16 cellular contexts compared by ENCODE assay signal in genomic region chr2:207256476-207257207, GRCh38.
DNase-seq lines count a peak whose midpoint lies in the region; ATAC-seq and TF ChIP-seq lines count a peak whose summit lies in the region.
"Had no signal": no experiment of that assay in that cellular context is flagged by ENCODE, and none has a peak within 500 bp of the region (broad histone marks: within the 10 kb centered on the region; RNA-seq: fewer than 3 reads in every experiment).

No MANE protein-coding gene starts in this region.

- ATAC-seq in HG03175 (IDR thresholded peaks at IDR 0.05; ENCODE audit: unreplicated experiment) (no peak), left lobe of liver (no peak), sciatic nerve (no peak)
- ATAC-seq: mucosa of descending colon, Right ventricle myocardium inferior had no signal

- H3F3A ChIP-seq in neural progenitor cell (ENCODE audit: low read depth), result peaks cover 10% of the 10 kb centered on the region

- peaks cover 38% of the 10 kb centered on the region for H3K4me1 ChIP-seq in neural progenitor cell

- intact Hi-C loops in dorsolateral prefrontal cortex (cut with DNase I) (loop anchor here (10.0 kb wide), 2 partner anchors 92 to 272 kb away; partner anchors contain the start of gene KLF7 (in 2 of the 2)), sciatic nerve (cut with DNase I) (no loop called here)

- no peaks in the 10 kb centered on the region for H3K9me3 Mint-ChIP-seq in neural progenitor cell
- H3K9me3 Mint-ChIP-seq in activated T-cell treated with anti-CD3 and anti-CD28 coated beads, Interleukin-2, amount 50 U/mL, for 24 hours, result no peaks in the 10 kb centered on the region

- TF ChIP-seq CTCF in C4-2B (conservative IDR thresholded peaks at IDR 0.05) (no peak), dorsolateral prefrontal cortex (IDR thresholded peaks at IDR 0.05 in 54 of 56, conservative IDR thresholded peaks at IDR 0.05 in 2 of 56; ENCODE audit: low read depth in 1 of 56, partially characterized antibody in 56 of 56) (no peak), neural progenitor cell (IDR thresholded peaks at IDR 0.05) (no peak)

- peak; percentile 44 for DNase-seq in NCI-H526 treated with DMSO at 0.1 percent for 48 hours (lab: John Stamatoyannopoulos, UW)
- no peak for DNase-seq in dorsolateral prefrontal cortex
- DNase-seq in neural progenitor cell (ENCODE audit: low spot score), result no peak
- no peak for DNase-seq in activated T-cell treated with anti-CD3 and anti-CD28 coated beads, Interleukin-2, amount 50 U/mL, for 24 hours
- no peak for DNase-seq in left lobe of liver (ENCODE audit: low spot score)
- no peak for DNase-seq in sciatic nerve (ENCODE audit: low spot score)
- DNase-seq: activated CD4-positive, CD25-positive, alpha-beta regulatory T cell treated with anti-CD3 and anti-CD28 coated beads, Interleukin-2, amount 50 U/mL, for 72 hours; activated effector memory CD4-positive, alpha-beta T cell treated with anti-CD3 and anti-CD28 coated beads, Interleukin-2, amount 50 U/mL, for 16 hours; CD4-positive, alpha-beta memory T cell; mucosa of descending colon; NCI-H1694 treated with DMSO at 0.1 percent for 48 hours; small intestine had no signal

- H3K27ac Mint-ChIP-seq in neural progenitor cell, result peak overlapping the region; percentile 81
- no peak overlapping the region for H3K27ac Mint-ChIP-seq in activated T-cell treated with anti-CD3 and anti-CD28 coated beads, Interleukin-2, amount 50 U/mL, for 24 hours

- H3K27ac ChIP-seq in C4-2B (peak overlapping the region; percentile 95), dorsolateral prefrontal cortex (peak overlapping the region in 54 of 59 donors; percentile 0 to 83 (median 63)), neural progenitor cell (no peak overlapping the region)
- H3K27ac ChIP-seq: coronary artery had no signal

- no peaks in the 10 kb centered on the region for H3K36me3 Mint-ChIP-seq in neural progenitor cell
- H3K36me3 Mint-ChIP-seq in activated T-cell treated with anti-CD3 and anti-CD28 coated beads, Interleukin-2, amount 50 U/mL, for 24 hours (ENCODE audit: low read depth), result no peaks in the 10 kb centered on the region
- H3K36me3 Mint-ChIP-seq: CD4-positive, alpha-beta memory T cell had no signal

- no peaks in the 10 kb centered on the region for H3K79me2 ChIP-seq in neural progenitor cell (ENCODE audit: low read depth)

- no peaks in the 10 kb centered on the region for H3K36me3 ChIP-seq in neural progenitor cell

- H3K9ac ChIP-seq in neural progenitor cell, result no peak overlapping the region

- peaks cover 2% of the 10 kb centered on the region for H3K27me3 Mint-ChIP-seq in neural progenitor cell (ENCODE audit: insufficient read depth, low read depth)
- H3K27me3 Mint-ChIP-seq in activated T-cell treated with anti-CD3 and anti-CD28 coated beads, Interleukin-2, amount 50 U/mL, for 24 hours, result peaks cover 6% of the 10 kb centered on the region

- no peak overlapping the region for H2AFZ ChIP-seq in neural progenitor cell (replicated peaks)

- H3K4me1 Mint-ChIP-seq in neural progenitor cell, result peaks cover 81% of the 10 kb centered on the region
- H3K4me1 Mint-ChIP-seq in activated T-cell treated with anti-CD3 and anti-CD28 coated beads, Interleukin-2, amount 50 U/mL, for 24 hours (ENCODE audit: low read depth), result peaks cover 21% of the 10 kb centered on the region

- H3K4me2 ChIP-seq in neural progenitor cell, result no peak overlapping the region

- no peaks in the 10 kb centered on the region for H3K9me3 ChIP-seq in neural progenitor cell (ENCODE audit: low read depth)
- H3K9me3 ChIP-seq: mucosa of descending colon had no signal

- peak overlapping the region in 36 of 59 donors; percentile 9 to 59 (median 36) for H3K4me3 ChIP-seq in dorsolateral prefrontal cortex
- H3K4me3 ChIP-seq in neural progenitor cell, result no peak overlapping the region
- H3K4me3 ChIP-seq: coronary artery, mucosa of descending colon had no signal

- peak overlapping the region; percentile 67 for H3K4me3 Mint-ChIP-seq in neural progenitor cell
- no peak overlapping the region for H3K4me3 Mint-ChIP-seq in activated T-cell treated with anti-CD3 and anti-CD28 coated beads, Interleukin-2, amount 50 U/mL, for 24 hours
- H3K4me3 Mint-ChIP-seq: CD4-positive, alpha-beta memory T cell had no signal

- no peaks in the 10 kb centered on the region for H3K27me3 ChIP-seq in dorsolateral prefrontal cortex
- no peaks in the 10 kb centered on the region for H3K27me3 ChIP-seq in neural progenitor cell

- H4K20me1 ChIP-seq in neural progenitor cell (ENCODE audit: low read depth), result no peaks in the 10 kb centered on the region
